In the genomic region with DNA sequence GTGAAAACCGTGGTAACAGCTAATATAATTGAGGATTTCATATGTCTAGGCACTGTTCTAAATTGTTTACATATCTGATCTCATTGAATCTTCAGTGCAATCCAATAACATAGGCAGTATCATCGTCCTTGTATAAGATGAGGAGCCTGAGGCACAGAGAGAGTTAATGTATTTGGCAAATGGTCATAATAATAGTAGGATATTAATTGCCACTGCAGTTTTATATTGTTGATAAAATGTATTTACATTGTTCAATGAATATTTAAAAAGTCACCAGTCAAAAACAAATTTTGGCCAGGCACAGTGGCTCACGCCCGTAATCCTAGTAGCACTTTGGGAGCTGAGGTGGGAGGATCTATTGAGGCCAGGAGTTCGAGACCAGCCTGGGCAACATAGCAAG, we compare ENCODE assay signal across 34 cellular contexts.
"Had no signal": no experiment of that assay in that cellular context is flagged by ENCODE, and none has a peak within 500 bp of the region (broad histone marks: within the 10 kb centered on the region; RNA-seq: fewer than 3 reads in every experiment).

No MANE protein-coding gene starts in this region.

- H3K36me3 Mint-ChIP-seq: brain had no signal

- DNase-seq: activated B cell treated with CpG ODN at 0.5 μM for 24 hours; activated CD4-positive, alpha-beta memory T cell treated with anti-CD3 and anti-CD28 coated beads, Interleukin-2, amount 10 ng/mL, durations not matched to agents 7 days and 5 days; activated CD4-positive, alpha-beta T cell treated with anti-CD3 and anti-CD28 coated beads for 48 hours; activated CD4-positive, alpha-beta T cell treated with anti-CD3 and anti-CD28 coated beads, Interleukin-2, amount 10 ng/mL, durations not matched to agents 7 days and 5 days; activated CD4-positive, alpha-beta T cell treated with anti-CD3 and anti-CD28 coated beads, Interleukin-2, amount 50 U/mL, for 48 hours; activated CD4-positive, CD25-positive, alpha-beta regulatory T cell treated with anti-CD3 and anti-CD28 coated beads, Interleukin-2, amount 50 U/mL, for 72 hours; activated CD8-positive, alpha-beta memory T cell treated with anti-CD3 and anti-CD28 coated beads for 24 hours; activated CD8-positive, alpha-beta memory T cell treated with anti-CD3 and anti-CD28 coated beads, Interleukin-2, amount 10 ng/mL, durations not matched to agents 7 days and 5 days; activated CD8-positive, alpha-beta memory T cell treated with anti-CD3 and anti-CD28 coated beads, Interleukin-2, amount 50 U/mL, for 48 hours; activated CD8-positive, alpha-beta T cell treated with anti-CD3 and anti-CD28 coated beads, Interleukin-2, amount 10 ng/mL, durations not matched to agents 7 days and 5 days; activated effector memory CD4-positive, alpha-beta T cell treated with Interleukin-2 at 50 U/mL for 16 hours; activated gamma-delta T cell; activated naive CD4-positive, alpha-beta T cell treated with anti-CD3 and anti-CD28 coated beads, Interleukin-2, amount 10 ng/mL, durations not matched to agents 7 days and 5 days; activated naive CD4-positive, alpha-beta T cell treated with Interleukin-2 at 50 U/mL for 16 hours; activated naive CD8-positive, alpha-beta T cell treated with anti-CD3 and anti-CD28 coated beads, Interleukin-2, amount 10 ng/mL, durations not matched to agents 7 days and 5 days; activated naive CD8-positive, alpha-beta T cell treated with anti-CD3 and anti-CD28 coated beads, Interleukin-2, amount 50 U/mL, for 24 hours; activated T-cell treated with anti-CD3 and anti-CD28 coated beads, Interleukin-2, amount 50 U/mL, for 48 hours; amygdala; anterior cingulate cortex; caudate nucleus; cerebellar nuclear complex; T-helper 1 cell; T-helper 2 cell; T-helper 9 cell; WERI-Rb-1 had no signal

- H3K9me3 Mint-ChIP-seq: activated B cell treated with CpG ODN at 0.5 μM for 24 hours; activated CD4-positive, alpha-beta memory T cell treated with anti-CD3 and anti-CD28 coated beads, Interleukin-2, amount 10 ng/mL, durations not matched to agents 7 days and 5 days; activated CD4-positive, alpha-beta T cell treated with anti-CD3 and anti-CD28 coated beads, Interleukin-2, amount 10 ng/mL, durations not matched to agents 7 days and 5 days; activated naive CD4-positive, alpha-beta T cell treated with anti-CD3 and anti-CD28 coated beads, Interleukin-2, amount 10 ng/mL, durations not matched to agents 7 days and 5 days; activated naive CD4-positive, alpha-beta T cell treated with anti-CD3 and anti-CD28 coated beads, Interleukin-2, amount 50 U/mL, for 24 hours; activated naive CD8-positive, alpha-beta T cell treated with anti-CD3 and anti-CD28 coated beads, Interleukin-2, amount 10 ng/mL, durations not matched to agents 7 days and 5 days; activated naive CD8-positive, alpha-beta T cell treated with anti-CD3 and anti-CD28 coated beads, Interleukin-2, amount 50 U/mL, for 24 hours; activated T-helper 2 cell treated with anti-CD3 and anti-CD28 coated beads, Interferon-gamma antibody, Interleukin-2, Interleukin-4, amounts not matched to agents 10 μg/mL and 5 μg/mL and 100 μg/mL, durations not matched to agents 14 hours and 24 hours and 36 hours; brain; central memory CD8-positive, alpha-beta T cell; T-helper 1 cell treated with Interleukin-12 subunit alpha and Interleukin-12 subunit beta and Interleukin-4 antibody, amounts not matched to agents 30 μg/mL and 1 μg/mL, for 36 hours; T-helper 2 cell treated with Interferon-gamma antibody and Interleukin-4, amounts not matched to agents 5 μg/mL and 100 μg/mL, for 36 hours had no signal

- H3K27me3 Mint-ChIP-seq: activated B cell treated with CpG ODN at 0.5 μM for 24 hours; activated CD4-positive, alpha-beta memory T cell treated with anti-CD3 and anti-CD28 coated beads, Interleukin-2, amount 10 ng/mL, durations not matched to agents 7 days and 5 days; activated CD4-positive, alpha-beta T cell treated with anti-CD3 and anti-CD28 coated beads, Interleukin-2, amount 10 ng/mL, durations not matched to agents 7 days and 5 days; activated CD8-positive, alpha-beta memory T cell treated with anti-CD3 and anti-CD28 coated beads, Interleukin-2, amount 10 ng/mL, durations not matched to agents 7 days and 5 days; activated naive CD4-positive, alpha-beta T cell treated with anti-CD3 and anti-CD28 coated beads, Interleukin-2, amount 10 ng/mL, durations not matched to agents 7 days and 5 days; activated naive CD4-positive, alpha-beta T cell treated with anti-CD3 and anti-CD28 coated beads, Interleukin-2, amount 50 U/mL, for 24 hours; activated naive CD8-positive, alpha-beta T cell; activated naive CD8-positive, alpha-beta T cell treated with anti-CD3 and anti-CD28 coated beads, Interleukin-2, amount 10 ng/mL, durations not matched to agents 7 days and 5 days; activated naive CD8-positive, alpha-beta T cell treated with anti-CD3 and anti-CD28 coated beads, Interleukin-2, amount 50 U/mL, for 24 hours; central memory CD8-positive, alpha-beta T cell had no signal

- H3K4me3 Mint-ChIP-seq: activated B cell treated with CpG ODN at 0.5 μM for 24 hours; activated CD4-positive, alpha-beta memory T cell treated with anti-CD3 and anti-CD28 coated beads, Interleukin-2, amount 10 ng/mL, durations not matched to agents 7 days and 5 days; activated CD4-positive, alpha-beta T cell treated with anti-CD3 and anti-CD28 coated beads, Interleukin-2, amount 10 ng/mL, durations not matched to agents 7 days and 5 days; activated CD8-positive, alpha-beta memory T cell treated with anti-CD3 and anti-CD28 coated beads, Interleukin-2, amount 10 ng/mL, durations not matched to agents 7 days and 5 days; activated CD8-positive, alpha-beta T cell treated with anti-CD3 and anti-CD28 coated beads, Interleukin-2, amount 10 ng/mL, durations not matched to agents 7 days and 5 days; activated naive CD4-positive, alpha-beta T cell treated with anti-CD3 and anti-CD28 coated beads, Interleukin-2, amount 10 ng/mL, durations not matched to agents 7 days and 5 days; activated naive CD4-positive, alpha-beta T cell treated with anti-CD3 and anti-CD28 coated beads, Interleukin-2, amount 50 U/mL, for 24 hours; activated naive CD8-positive, alpha-beta T cell; activated naive CD8-positive, alpha-beta T cell treated with anti-CD3 and anti-CD28 coated beads, Interleukin-2, amount 10 ng/mL, durations not matched to agents 7 days and 5 days; activated naive CD8-positive, alpha-beta T cell treated with anti-CD3 and anti-CD28 coated beads, Interleukin-2, amount 50 U/mL, for 24 hours; brain; central memory CD8-positive, alpha-beta T cell; T-helper 1 cell treated with Interleukin-12 subunit alpha and Interleukin-12 subunit beta and Interleukin-4 antibody, amounts not matched to agents 30 μg/mL and 1 μg/mL, for 36 hours; T-helper 2 cell treated with Interferon-gamma antibody and Interleukin-4, amounts not matched to agents 5 μg/mL and 100 μg/mL, for 36 hours had no signal

- H3K9me3 ChIP-seq: ascending aorta had no signal

- H3K27me3 ChIP-seq: ascending aorta, cardiac muscle cell had no signal

- ATAC-seq: activated CD8-positive, alpha-beta memory T cell treated with anti-CD3 and anti-CD28 coated beads, Interleukin-2, amount 10 ng/mL, durations not matched to agents 7 days and 5 days; activated CD8-positive, alpha-beta T cell treated with anti-CD3 and anti-CD28 coated beads, Interleukin-2, amount 10 ng/mL, durations not matched to agents 7 days and 5 days; activated naive CD8-positive, alpha-beta T cell treated with anti-CD3 and anti-CD28 coated beads, Interleukin-2, amount 50 U/mL, for 24 hours had no signal

- H3K4me1 ChIP-seq: ascending aorta had no signal

- H3K36me3 ChIP-seq: cardiac muscle cell, WERI-Rb-1 had no signal

- H3K27ac Mint-ChIP-seq: activated B cell treated with CpG ODN at 0.5 μM for 24 hours; activated CD4-positive, alpha-beta memory T cell treated with anti-CD3 and anti-CD28 coated beads, Interleukin-2, amount 10 ng/mL, durations not matched to agents 7 days and 5 days; activated CD4-positive, alpha-beta T cell treated with anti-CD3 and anti-CD28 coated beads, Interleukin-2, amount 10 ng/mL, durations not matched to agents 7 days and 5 days; activated CD8-positive, alpha-beta memory T cell treated with anti-CD3 and anti-CD28 coated beads, Interleukin-2, amount 10 ng/mL, durations not matched to agents 7 days and 5 days; activated CD8-positive, alpha-beta T cell treated with anti-CD3 and anti-CD28 coated beads, Interleukin-2, amount 10 ng/mL, durations not matched to agents 7 days and 5 days; activated naive CD4-positive, alpha-beta T cell treated with anti-CD3 and anti-CD28 coated beads, Interleukin-2, amount 10 ng/mL, durations not matched to agents 7 days and 5 days; activated naive CD4-positive, alpha-beta T cell treated with anti-CD3 and anti-CD28 coated beads, Interleukin-2, amount 50 U/mL, for 24 hours; activated naive CD8-positive, alpha-beta T cell; activated naive CD8-positive, alpha-beta T cell treated with anti-CD3 and anti-CD28 coated beads, Interleukin-2, amount 10 ng/mL, durations not matched to agents 7 days and 5 days; activated naive CD8-positive, alpha-beta T cell treated with anti-CD3 and anti-CD28 coated beads, Interleukin-2, amount 50 U/mL, for 24 hours; activated T-helper 2 cell treated with anti-CD3 and anti-CD28 coated beads, Interferon-gamma antibody, Interleukin-2, Interleukin-4, amounts not matched to agents 10 μg/mL and 5 μg/mL and 100 μg/mL, durations not matched to agents 14 hours and 24 hours and 36 hours; brain; T-helper 1 cell treated with Interleukin-12 subunit alpha and Interleukin-12 subunit beta and Interleukin-4 antibody, amounts not matched to agents 30 μg/mL and 1 μg/mL, for 36 hours; T-helper 2 cell treated with Interferon-gamma antibody and Interleukin-4, amounts not matched to agents 5 μg/mL and 100 μg/mL, for 36 hours had no signal

- H3K27ac ChIP-seq: ascending aorta, cardiac muscle cell, WERI-Rb-1 had no signal

- H3K4me3 ChIP-seq: ascending aorta, cardiac muscle cell had no signal
